Comparison of ENCODE assay signal across 9 cellular contexts in the genomic region with DNA sequence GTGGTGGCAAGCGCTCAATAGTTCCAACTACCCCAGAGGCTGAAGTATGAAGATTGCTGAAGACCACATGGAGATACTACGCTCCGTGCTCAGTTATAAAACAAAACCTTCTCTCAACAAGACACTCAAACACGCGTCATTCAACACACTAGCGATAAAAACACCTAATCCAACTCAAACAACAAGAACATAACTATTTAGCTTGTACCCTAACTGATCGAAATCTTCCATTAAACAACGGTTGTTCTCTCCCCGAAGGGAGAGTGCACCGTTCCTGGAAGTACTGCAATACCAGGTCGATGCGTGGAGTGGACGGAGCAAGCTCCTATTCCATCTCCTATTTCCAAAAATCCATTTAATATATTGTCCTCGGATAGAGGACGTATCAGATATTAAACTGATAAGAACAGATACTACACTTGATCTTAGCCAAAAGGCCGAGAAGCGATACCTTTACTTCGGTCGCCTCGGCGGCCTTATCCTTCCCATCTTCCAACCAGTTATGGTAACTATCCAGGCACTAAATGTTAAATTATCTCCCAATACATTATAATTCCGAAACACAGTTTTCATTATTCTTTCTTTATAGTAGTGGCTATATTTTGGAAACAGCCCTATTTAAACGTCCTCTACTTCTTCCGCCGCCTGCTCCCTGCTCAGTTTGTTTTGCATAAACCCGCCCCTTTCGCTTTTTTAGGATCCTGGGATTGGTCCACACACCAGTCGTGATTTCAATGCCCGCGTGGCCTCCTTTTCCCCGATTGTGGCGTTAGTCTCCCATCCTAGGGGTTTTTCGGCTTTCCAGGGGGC. TPM values are rescaled to one million over a fixed set of nuclear protein-coding genes. Genes with fewer than 3 reads are reported as not detected.
A peak's percentile ranks its signal among the peaks of the same experiment; 100 is the strongest.
DNase-seq lines count a peak whose midpoint lies in the region; ATAC-seq and TF ChIP-seq lines count a peak whose summit lies in the region.
"Had no signal": no experiment of that assay in that cellular context is flagged by ENCODE, and none has a peak within 500 bp of the region (broad histone marks: within the 10 kb centered on the region; RNA-seq: fewer than 3 reads in every experiment).

No MANE protein-coding gene starts in this region.

- H3K27me3 ChIP-seq in CD4-positive, alpha-beta memory T cell (ENCODE audit: insufficient read depth, low read length): no peaks in the 10 kb centered on the region
- no peaks in the 10 kb centered on the region for H3K27me3 ChIP-seq in effector memory CD4-positive, alpha-beta T cell (replicated peaks; ENCODE audit: control insufficient read depth, insufficient read depth, low read length, poor library complexity, severe bottlenecking)
- H3K27me3 ChIP-seq in lung (ENCODE audit: control insufficient read depth, insufficient read depth): no peaks in the 10 kb centered on the region

- no peaks in the 10 kb centered on the region for H3K27me3 Mint-ChIP-seq in CD4-positive, alpha-beta memory T cell
- H3K27me3 Mint-ChIP-seq in activated CD4-positive, alpha-beta memory T cell treated with anti-CD3 and anti-CD28 coated beads for 36 hours: no peaks in the 10 kb centered on the region

- peak overlapping the region; percentile 98 for H3K27ac ChIP-seq in CD4-positive, alpha-beta memory T cell (ENCODE audit: low read depth, low read length)
- peak overlapping the region; percentile 99 for H3K27ac ChIP-seq in effector memory CD4-positive, alpha-beta T cell (ENCODE audit: insufficient read depth, low read length, poor library complexity, severe bottlenecking)
- peak overlapping the region; percentile 90 to 97 for H3K27ac ChIP-seq in lung (ENCODE audit: low read depth in 1 of 2, low read length in 1 of 2)

- intact Hi-C loops in CD4-positive, alpha-beta memory T cell (cut with micrococcal nuclease): loop anchor here (1.0 to 2.0 kb wide), 4 partner anchors 14 to 133 kb away; a partner anchor contains a TSS
- intact Hi-C loops in activated CD4-positive, alpha-beta memory T cell treated with anti-CD3 and anti-CD28 coated beads for 36 hours (cut with micrococcal nuclease): loop anchor here (1.0 to 5.0 kb wide), 5 partner anchors 14 to 284 kb away; a partner anchor contains a TSS

- peaks cover 0 to 7% (median 0%) of the 10 kb centered on the region in 8 donors for H3K9me3 Mint-ChIP-seq in CD4-positive, alpha-beta memory T cell
- H3K9me3 Mint-ChIP-seq in activated CD4-positive, alpha-beta memory T cell treated with anti-CD3 and anti-CD28 coated beads for 36 hours: no peaks in the 10 kb centered on the region

- H3K4me1 Mint-ChIP-seq in CD4-positive, alpha-beta memory T cell: peaks cover 10 to 34% (median 21%) of the 10 kb centered on the region in 4 donors
- peaks cover 18% of the 10 kb centered on the region for H3K4me1 Mint-ChIP-seq in activated CD4-positive, alpha-beta memory T cell treated with anti-CD3 and anti-CD28 coated beads for 36 hours (ENCODE audit: low read depth)

- H3K9me3 ChIP-seq in CD4-positive, alpha-beta memory T cell (ENCODE audit: control insufficient read depth in 1 of 2, low read length in 2 of 2): no peaks in the 10 kb centered on the region
- H3K9me3 ChIP-seq in effector memory CD4-positive, alpha-beta T cell (ENCODE audit: control insufficient read depth, low read length): no peaks in the 10 kb centered on the region
- H3K9me3 ChIP-seq in lung (ENCODE audit: control insufficient read depth in 2 of 2, insufficient read depth in 1 of 2, low read length in 1 of 2): no peaks in the 10 kb centered on the region

- ATAC-seq in GM19397 (IDR thresholded peaks at IDR 0.05; ENCODE audit: unreplicated experiment) (peak; percentile 45), HG03558 (IDR thresholded peaks at IDR 0.05; ENCODE audit: extremely low read depth, unreplicated experiment) (peak; percentile 37), lung (ENCODE audit: insufficient read depth, low FRiP score) (peak; percentile 67)

- 0 to 1% methylated on average over 33 of the region's 33 CpGs for WGBS in lung, 2 donors

- no peak overlapping the region for H3K27ac Mint-ChIP-seq in CD4-positive, alpha-beta memory T cell
- H3K27ac Mint-ChIP-seq in activated CD4-positive, alpha-beta memory T cell treated with anti-CD3 and anti-CD28 coated beads for 36 hours: no peak overlapping the region

- no peak for TF ChIP-seq CTCF in lung (IDR thresholded peaks at IDR 0.05; ENCODE audit: control extremely low read depth, extremely low read depth)

- H3K36me3 Mint-ChIP-seq in CD4-positive, alpha-beta memory T cell: peaks cover 6 to 16% of the 10 kb centered on the region in 2 donors
- peaks cover 13% of the 10 kb centered on the region for H3K36me3 Mint-ChIP-seq in activated CD4-positive, alpha-beta memory T cell treated with anti-CD3 and anti-CD28 coated beads for 36 hours

- H3K4me3 ChIP-seq in CD4-positive, alpha-beta memory T cell (ENCODE audit: low read length in 2 of 2): peak overlapping the region; percentile 74 to 86
- H3K4me3 ChIP-seq in effector memory CD4-positive, alpha-beta T cell (ENCODE audit: insufficient read depth, low read depth, low read length, poor library complexity, severe bottlenecking): peak overlapping the region; percentile 73
- H3K4me3 ChIP-seq in lung: no peak overlapping the region

- H3K4me3 Mint-ChIP-seq in CD4-positive, alpha-beta memory T cell: no peak overlapping the region
- H3K4me3 Mint-ChIP-seq in activated CD4-positive, alpha-beta memory T cell treated with anti-CD3 and anti-CD28 coated beads for 36 hours: no peak overlapping the region

- POLR2A ChIA-PET in CD4-positive, alpha-beta memory T cell (lab: Charles Lee; ENCODE audit: partially characterized antibody): interaction anchor here (0.6 to 13.8 kb wide), 76 partner anchors 9 to 1937 kb away, joined by 3 to 801 read pairs (median 6); a partner anchor contains a TSS
- POLR2A ChIA-PET in activated CD4-positive, alpha-beta memory T cell treated with anti-CD3 and anti-CD28 coated beads for 36 hours (lab: Charles Lee): interaction anchor here (0.6 to 7.0 kb wide), 45 partner anchors 9 to 299 kb away, joined by 3 to 443 read pairs (median 5); a partner anchor contains a TSS

- CTCF ChIA-PET in CD4-positive, alpha-beta memory T cell (lab: Charles Lee; ENCODE audit: partially characterized antibody): interaction anchor here (2.7 to 3.0 kb wide), 2 partner anchors 13 to 55 kb away, joined by 9 to 27 read pairs; a partner anchor contains a TSS
- CTCF ChIA-PET in activated CD4-positive, alpha-beta memory T cell treated with anti-CD3 and anti-CD28 coated beads for 36 hours (lab: Charles Lee): interaction anchor here (0.6 to 3.4 kb wide), 8 partner anchors 9 to 1683 kb away, joined by 3 to 32 read pairs (median 4); a partner anchor contains a TSS

- peak; percentile 88 to 92 (median 90) for DNase-seq in CD4-positive, alpha-beta memory T cell
- peak; percentile 98 for DNase-seq in NCI-H748 treated with DMSO at 0.1 percent for 48 hours (lab: John Stamatoyannopoulos, UW)
- DNase-seq in activated CD4-positive, alpha-beta memory T cell treated with anti-CD3 and anti-CD28 coated beads for 36 hours: peak; percentile 88
- peak; percentile 70 to 83 (median 74) for DNase-seq in effector memory CD4-positive, alpha-beta T cell
- DNase-seq in lung (ENCODE audit: low spot score): peak; percentile 90
- peak; percentile 73 to 80 (median 75) for DNase-seq in stimulated activated CD4-positive, alpha-beta T cell treated with anti-CD3 and anti-CD28 coated beads, TNF-alpha, amount 100 ng/mL, for 48 hours (ENCODE audit: low read depth in 3 of 3)

- peaks cover 32% of the 10 kb centered on the region for H3K4me1 ChIP-seq in CD4-positive, alpha-beta memory T cell (ENCODE audit: insufficient read depth, low read length)
- H3K4me1 ChIP-seq in effector memory CD4-positive, alpha-beta T cell (ENCODE audit: control insufficient read depth, insufficient read depth, low read length, poor library complexity, severe bottlenecking): peaks cover 21% of the 10 kb centered on the region
- H3K4me1 ChIP-seq in lung (ENCODE audit: control insufficient read depth in 2 of 2, insufficient read depth in 2 of 2, low read length in 2 of 2): peaks cover 0 to 5% of the 10 kb centered on the region in 2 donors

- H3K36me3 ChIP-seq in CD4-positive, alpha-beta memory T cell (ENCODE audit: insufficient read depth, low read length): peaks cover 1% of the 10 kb centered on the region
- no peaks in the 10 kb centered on the region for H3K36me3 ChIP-seq in effector memory CD4-positive, alpha-beta T cell (ENCODE audit: control insufficient read depth, insufficient read depth, low read length)
- H3K36me3 ChIP-seq in lung (ENCODE audit: control insufficient read depth in 2 of 2, insufficient read depth in 2 of 2, low read length in 2 of 2): no peaks in the 10 kb centered on the region

RNA-seq across cellular contexts. Expression of a gene that starts 2.2 kb away (rescaled TPM):
- 10 to 100 TPM; 79.3 to 82.2 TPM for total RNA-seq in CD4-positive, alpha-beta memory T cell
- 10 to 100 TPM; 33.9 to 50.8 TPM for polyA plus RNA-seq in CD4-positive, alpha-beta memory T cell
- 10 to 100 TPM; 72.6 to 73.0 TPM for total RNA-seq in activated CD4-positive, alpha-beta memory T cell treated with anti-CD3 and anti-CD28 coated beads for 36 hours
- total RNA-seq in lung: 10 to 100 TPM; 26.2 to 41.4 TPM
- 10 to 100 TPM; 42.5 to 64.1 TPM for polyA plus RNA-seq in lung

RNA-seq across cellular contexts. Expression of a gene that starts 8.9 kb away (rescaled TPM):
- total RNA-seq in CD4-positive, alpha-beta memory T cell: not detected
- polyA plus RNA-seq in CD4-positive, alpha-beta memory T cell: 1 to 10 TPM; 1.3 to 1.9 TPM
- total RNA-seq in activated CD4-positive, alpha-beta memory T cell treated with anti-CD3 and anti-CD28 coated beads for 36 hours: under 1 TPM in 1 of 2 experiments, not detected in 1; 0.53 TPM
- not detected for total RNA-seq in lung
- polyA plus RNA-seq in lung: not detected
- total RNA-seq: subcutaneous adipose tissue had no signal

RNA-seq across cellular contexts. Expression of a gene that starts 9.7 kb away (rescaled TPM):
- total RNA-seq in CD4-positive, alpha-beta memory T cell: 10 to 100 TPM; 66.0 to 67.9 TPM
- polyA plus RNA-seq in CD4-positive, alpha-beta memory T cell: 10 to 100 TPM; 30.4 to 31.8 TPM
- total RNA-seq in activated CD4-positive, alpha-beta memory T cell treated with anti-CD3 and anti-CD28 coated beads for 36 hours: 10 to 100 TPM; 24.6 to 29.2 TPM
- total RNA-seq in lung: 10 to 100 TPM; 38.7 to 47.6 TPM
- polyA plus RNA-seq in lung: 10 to 100 TPM; 19.8 to 36.6 TPM

RNA-seq across cellular contexts. Expression of a gene that starts 36.3 kb away (rescaled TPM):
- total RNA-seq in CD4-positive, alpha-beta memory T cell: 100 to 1,000 TPM; 195 to 196 TPM
- 10 to 100 TPM; 75.2 to 83.2 TPM for polyA plus RNA-seq in CD4-positive, alpha-beta memory T cell
- 10 to 100 TPM; 70.8 to 83.6 TPM for total RNA-seq in activated CD4-positive, alpha-beta memory T cell treated with anti-CD3 and anti-CD28 coated beads for 36 hours
- total RNA-seq in lung: 10 to 100 TPM; 62.6 to 89.4 TPM
- polyA plus RNA-seq in lung: 10 to 100 TPM; 68.4 to 82.5 TPM

RNA-seq across cellular contexts. Expression of a gene that starts 39.1 kb away (rescaled TPM):
- total RNA-seq in CD4-positive, alpha-beta memory T cell: 100 to 1,000 TPM; 205 to 215 TPM
- 100 to 1,000 TPM; 157 to 226 TPM for polyA plus RNA-seq in CD4-positive, alpha-beta memory T cell
- total RNA-seq in activated CD4-positive, alpha-beta memory T cell treated with anti-CD3 and anti-CD28 coated beads for 36 hours: 100 to 1,000 TPM; 309 to 314 TPM
- 100 to 1,000 TPM; 151 to 249 TPM for total RNA-seq in lung
- polyA plus RNA-seq in lung: 100 to 1,000 TPM; 173 to 265 TPM
